In the genomic region with DNA sequence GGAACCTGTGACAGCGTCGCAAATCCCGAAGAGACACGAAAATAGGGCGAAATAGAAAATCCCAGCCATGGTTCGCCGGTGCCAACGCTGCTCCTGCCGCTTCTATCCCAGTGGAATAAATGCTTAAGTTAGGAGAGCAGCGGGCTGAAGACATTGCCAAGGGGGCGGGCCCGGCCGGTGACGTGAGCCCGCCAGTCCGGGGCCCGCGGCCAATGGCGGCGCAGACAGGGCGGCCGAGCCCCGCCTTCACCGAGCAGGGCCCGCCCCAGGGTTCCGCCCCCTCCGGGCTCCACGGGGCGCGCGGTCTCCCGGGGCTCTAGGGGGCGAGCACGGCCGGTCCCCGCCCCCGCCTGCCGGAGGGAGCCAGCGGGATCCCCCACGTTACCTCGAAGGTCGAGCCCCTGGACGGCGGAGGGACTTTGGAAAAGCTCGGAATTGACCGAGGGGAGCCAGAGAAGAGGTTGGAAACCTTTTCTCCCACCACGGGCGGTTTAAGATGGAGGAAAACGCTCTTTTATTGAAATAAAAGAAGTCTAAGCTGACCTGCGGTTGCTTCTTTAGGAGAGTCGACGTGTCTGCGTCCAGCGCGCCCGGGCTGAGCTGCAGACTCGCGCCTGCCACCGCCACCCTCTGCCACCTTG, we compare ENCODE assay signal across 9 cellular contexts. TPM values are rescaled to one million over a fixed set of nuclear protein-coding genes. Genes with fewer than 3 reads are reported as not detected.
DNase-seq lines count a peak whose midpoint lies in the region; ATAC-seq and TF ChIP-seq lines count a peak whose summit lies in the region.
"Had no signal": no experiment of that assay in that cellular context is flagged by ENCODE, and none has a peak within 500 bp of the region (broad histone marks: within the 10 kb centered on the region; RNA-seq: fewer than 3 reads in every experiment).

A gene (minus strand): TSS at position 125 of the 641 bp plus-strand sequence. CDS start 56 bp downstream, at position 69.

- intact Hi-C loops in colonic mucosa (cut with DNase I): loop anchor here (2.0 to 10.0 kb wide), 3 partner anchors 143 to 885 kb away; no protein-coding TSS in a partner anchor

- peak; percentile 33 to 72 for DNase-seq in NCI-H187 (lab: John Stamatoyannopoulos, UW)
- DNase-seq in NCI-H187 treated with DMSO at 0.1 percent for 48 hours (lab: John Stamatoyannopoulos, UW): no peak
- peak; percentile 82 for DNase-seq in NCI-H226
- DNase-seq in activated CD4-positive, alpha-beta T cell treated with anti-CD3 and anti-CD28 coated beads for 48 hours: peak; percentile 83
- peak; percentile 86 for DNase-seq in colonic mucosa
- DNase-seq in kidney tubule cell (ENCODE audit: low spot score): peak; percentile 90
- DNase-seq in stimulated activated CD4-positive, alpha-beta T cell treated with anti-CD3 and anti-CD28 coated beads, Interleukin-15, amount 100 ng/mL, for 48 hours (ENCODE audit: low read depth in 2 of 2): peak; percentile 61 to 69

- no peaks in the 10 kb centered on the region for H3K27me3 ChIP-seq in colonic mucosa

- peak; percentile 18 for TF ChIP-seq CTCF in colonic mucosa (IDR thresholded peaks at IDR 0.05)

- ATAC-seq in HG03064 (IDR thresholded peaks at IDR 0.05; ENCODE audit: low read depth, unreplicated experiment): peak; percentile 73

- no peaks in the 10 kb centered on the region for H3K9me3 ChIP-seq in colonic mucosa

- peak within 1 kb of the TSS; percentile 87 for H3K9ac ChIP-seq in colonic mucosa (ENCODE audit: low read depth in 2 of 2, low read length in 2 of 2)

- H3K27ac ChIP-seq in colonic mucosa: peak within 1 kb of the TSS; percentile 71
- H3K27ac ChIP-seq: C4-2B had no signal

- H3K4me3 ChIP-seq in colonic mucosa: peak within 1 kb of the TSS; percentile 86

- no peaks in the 10 kb centered on the region for H3K4me1 ChIP-seq in colonic mucosa

- H3K36me3 ChIP-seq in colonic mucosa: no peaks in the 10 kb centered on the region

RNA-seq across cellular contexts. Expression of the gene that starts here (rescaled TPM):
- total RNA-seq in colonic mucosa: 10 to 100 TPM in 1 of 2 donors, 1 to 10 TPM in 1; 8.9 to 17.1 TPM
